ENCODE assay signal across 8 cellular contexts in genomic region chr3:184874709-184875644, GRCh38.
DNase-seq lines count a peak whose midpoint lies in the region; ATAC-seq and TF ChIP-seq lines count a peak whose summit lies in the region.

No MANE protein-coding gene starts in this region.

- no peak overlapping the region for H3K27ac ChIP-seq in osteoblast (ENCODE audit: low read depth, low read length)
- H3K27ac ChIP-seq in gastrocnemius medialis, result no peak overlapping the region

- TF ChIP-seq POLR2A in erythroblast (IDR thresholded peaks at IDR 0.05; ENCODE audit: low read length), result no peak
- TF ChIP-seq POLR2A in gastrocnemius medialis (IDR thresholded peaks at IDR 0.05), result no peak

- intact Hi-C loops in gastrocnemius medialis (cut with DNase I; ENCODE audit: low total_unique reads), result loop anchor here (5.0 kb wide), 1 partner anchor 302 kb away; no protein-coding TSS in a partner anchor

- DNase-seq in NCI-H510A treated with DMSO at 0.1 percent for 48 hours (lab: John Stamatoyannopoulos, UW) (peak; percentile 87), NCI-H510A (lab: John Stamatoyannopoulos, UW) (no peak), HT1080 (ENCODE audit: low read depth) (peak; percentile 39), RPMI7951 (ENCODE audit: low read depth) (peak; percentile 41), erythroblast (lab: John Stamatoyannopoulos, UW) (peak; percentile 36 to 58), osteoblast (ENCODE audit: insufficient read length, low spot score, missing footprints) (no peak), gastrocnemius medialis (no peak)

- H3K4me3 ChIP-seq in osteoblast (ENCODE audit: insufficient read depth, low read length), result no peak overlapping the region
- no peak overlapping the region for H3K4me3 ChIP-seq in gastrocnemius medialis

- no peak for ATAC-seq in gastrocnemius medialis
- no peak for ATAC-seq in HG03457 (IDR thresholded peaks at IDR 0.05; ENCODE audit: unreplicated experiment)

- no peaks in the 10 kb centered on the region for H4K20me1 ChIP-seq in osteoblast (ENCODE audit: insufficient read depth, low read length)

- peak; percentile 73 for TF ChIP-seq CTCF in osteoblast (IDR thresholded peaks at IDR 0.05; ENCODE audit: extremely low read depth, low read depth, low read length)
- peak in 1 of 5 experiments; percentile 30 for TF ChIP-seq CTCF in gastrocnemius medialis (IDR thresholded peaks at IDR 0.05 in 4 of 5, conservative IDR thresholded peaks at IDR 0.05 in 1 of 5)

- peak overlapping the region; percentile 6 for H2AFZ ChIP-seq in osteoblast (ENCODE audit: low read length)

- no peaks in the 10 kb centered on the region for H3K27me3 ChIP-seq in osteoblast (ENCODE audit: insufficient read depth, low read length)
- no peaks in the 10 kb centered on the region for H3K27me3 ChIP-seq in gastrocnemius medialis

- no peaks in the 10 kb centered on the region for H3K4me1 ChIP-seq in osteoblast (ENCODE audit: insufficient read depth, low read length)
- peaks cover 4 to 14% of the 10 kb centered on the region in 2 donors for H3K4me1 ChIP-seq in gastrocnemius medialis

- no peaks in the 10 kb centered on the region for H3K79me2 ChIP-seq in osteoblast (ENCODE audit: insufficient read depth, low read length)

- H3K4me2 ChIP-seq in osteoblast (ENCODE audit: insufficient read depth, low read length), result no peak overlapping the region

- H3K9me3 ChIP-seq in osteoblast (ENCODE audit: low read depth, low read length) (no peaks in the 10 kb centered on the region), gastrocnemius medialis (no peaks in the 10 kb centered on the region)

- in situ Hi-C loops in gastrocnemius medialis (cut with MboI; ENCODE audit: low sequenced_read_pairs in 4 of 4), result loop anchor here in 2 of 4 donors (25.0 kb wide), 1 partner anchor 312 kb away; no protein-coding TSS in a partner anchor

- H3K36me3 ChIP-seq in osteoblast (ENCODE audit: insufficient read depth, low read length) (peaks cover 3% of the 10 kb centered on the region), gastrocnemius medialis (peaks cover 0 to 42% of the 10 kb centered on the region in 2 donors)

Comparison
In these comparisons a context has a peak if more than half of its experiments do, and no peak if none do; other contexts are left out.
1. DNase-seq: peak in NCI-H510A treated with DMSO at 0.1 percent for 48 hours (single experiment), HT1080 (single experiment), RPMI7951 (single experiment) and erythroblast (2 of 2); none in NCI-H510A (single experiment), osteoblast (single experiment) and gastrocnemius medialis (0 of 2).